In the genomic region with DNA sequence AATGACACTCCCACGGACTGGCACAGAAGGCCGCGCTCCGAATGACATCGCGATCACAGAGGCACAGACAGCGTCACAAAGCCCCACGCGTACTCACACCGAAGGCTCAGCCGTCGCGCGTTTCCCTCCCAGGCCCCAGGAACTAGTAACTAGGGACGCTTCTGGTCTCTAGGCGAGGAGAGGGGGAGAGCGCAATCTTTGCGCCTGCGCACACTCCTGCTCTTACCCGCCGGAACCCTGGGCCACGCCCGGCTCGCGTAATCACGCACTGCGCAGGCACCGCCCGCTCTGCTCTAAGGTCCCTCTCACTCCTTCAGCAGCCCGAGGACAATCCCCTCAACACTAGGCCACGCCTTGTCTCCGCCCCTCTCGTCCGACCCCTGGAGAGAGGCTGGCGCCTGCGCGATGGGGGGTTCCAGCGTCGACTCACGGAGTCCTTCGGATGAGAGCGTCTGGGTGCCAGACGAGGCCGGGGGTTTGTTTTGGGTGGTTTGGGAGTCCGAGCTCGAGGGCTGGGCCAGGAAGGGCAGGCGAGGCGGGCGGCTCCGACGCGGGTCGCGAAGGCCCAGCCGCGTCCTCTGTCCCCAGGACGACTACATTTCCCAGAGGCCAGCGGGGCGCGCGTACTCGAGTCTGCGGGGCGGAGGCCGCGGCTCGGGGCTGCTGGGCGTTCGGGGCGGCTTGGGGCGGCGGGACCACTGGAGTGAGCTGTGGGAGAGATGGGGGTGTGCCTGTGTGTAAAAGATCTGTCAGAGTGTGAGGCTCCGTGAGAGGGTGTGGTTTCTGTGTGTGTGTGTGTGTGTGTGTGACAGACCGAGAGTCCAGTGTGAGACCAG, we compare ENCODE assay signal across 1 cellular context.
TF ChIP-seq lines count a peak whose summit lies in the region.

TSS of gene ZNF471 (plus strand) at position 410 of the 836 bp plus-strand sequence. CDS start 3,717 bp downstream, outside the sequence.

TF ChIP-seq in H1, 55 proteins besides CTCF, POLR2A, EP300 and RAD21 (continued from another document):
- peak; percentile 97 for TF ChIP-seq SAP30 (IDR thresholded peaks at IDR 0.05; ENCODE audit: insufficient read depth, insufficient replicate concordance, low read length)
- no peak for TF ChIP-seq KDM1A (IDR thresholded peaks at IDR 0.05; ENCODE audit: borderline replicate concordance, low read length)
- 0 out of 2 replicates have a peak, but pooled peaks have one; percentile 18 for TF ChIP-seq CHD2 (IDR thresholded peaks at IDR 0.05; ENCODE audit: low read length)
- peak; percentile 74 for TF ChIP-seq NRF1 (IDR thresholded peaks at IDR 0.05; ENCODE audit: low read depth, low read length)
- no peak for TF ChIP-seq RFX5 (IDR thresholded peaks at IDR 0.05; ENCODE audit: borderline replicate concordance, low read depth, low read length)
- TF ChIP-seq POLR2AphosphoS5 (IDR thresholded peaks at IDR 0.05; ENCODE audit: low read depth, low read length), result 0 out of 2 replicates have a peak, but pooled peaks have one; percentile 26
- TF ChIP-seq SP2 (IDR thresholded peaks at IDR 0.05; ENCODE audit: low read length), result no peak
- TF ChIP-seq, protein P1, sequence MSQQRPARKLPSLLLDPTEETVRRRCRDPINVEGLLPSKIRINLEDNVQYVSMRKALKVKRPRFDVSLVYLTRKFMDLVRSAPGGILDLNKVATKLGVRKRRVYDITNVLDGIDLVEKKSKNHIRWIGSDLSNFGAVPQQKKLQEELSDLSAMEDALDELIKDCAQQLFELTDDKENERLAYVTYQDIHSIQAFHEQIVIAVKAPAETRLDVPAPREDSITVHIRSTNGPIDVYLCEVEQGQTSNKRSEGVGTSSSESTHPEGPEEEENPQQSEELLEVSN (IDR thresholded peaks at IDR 0.05), result peak; percentile 76
- TF ChIP-seq, protein P2, sequence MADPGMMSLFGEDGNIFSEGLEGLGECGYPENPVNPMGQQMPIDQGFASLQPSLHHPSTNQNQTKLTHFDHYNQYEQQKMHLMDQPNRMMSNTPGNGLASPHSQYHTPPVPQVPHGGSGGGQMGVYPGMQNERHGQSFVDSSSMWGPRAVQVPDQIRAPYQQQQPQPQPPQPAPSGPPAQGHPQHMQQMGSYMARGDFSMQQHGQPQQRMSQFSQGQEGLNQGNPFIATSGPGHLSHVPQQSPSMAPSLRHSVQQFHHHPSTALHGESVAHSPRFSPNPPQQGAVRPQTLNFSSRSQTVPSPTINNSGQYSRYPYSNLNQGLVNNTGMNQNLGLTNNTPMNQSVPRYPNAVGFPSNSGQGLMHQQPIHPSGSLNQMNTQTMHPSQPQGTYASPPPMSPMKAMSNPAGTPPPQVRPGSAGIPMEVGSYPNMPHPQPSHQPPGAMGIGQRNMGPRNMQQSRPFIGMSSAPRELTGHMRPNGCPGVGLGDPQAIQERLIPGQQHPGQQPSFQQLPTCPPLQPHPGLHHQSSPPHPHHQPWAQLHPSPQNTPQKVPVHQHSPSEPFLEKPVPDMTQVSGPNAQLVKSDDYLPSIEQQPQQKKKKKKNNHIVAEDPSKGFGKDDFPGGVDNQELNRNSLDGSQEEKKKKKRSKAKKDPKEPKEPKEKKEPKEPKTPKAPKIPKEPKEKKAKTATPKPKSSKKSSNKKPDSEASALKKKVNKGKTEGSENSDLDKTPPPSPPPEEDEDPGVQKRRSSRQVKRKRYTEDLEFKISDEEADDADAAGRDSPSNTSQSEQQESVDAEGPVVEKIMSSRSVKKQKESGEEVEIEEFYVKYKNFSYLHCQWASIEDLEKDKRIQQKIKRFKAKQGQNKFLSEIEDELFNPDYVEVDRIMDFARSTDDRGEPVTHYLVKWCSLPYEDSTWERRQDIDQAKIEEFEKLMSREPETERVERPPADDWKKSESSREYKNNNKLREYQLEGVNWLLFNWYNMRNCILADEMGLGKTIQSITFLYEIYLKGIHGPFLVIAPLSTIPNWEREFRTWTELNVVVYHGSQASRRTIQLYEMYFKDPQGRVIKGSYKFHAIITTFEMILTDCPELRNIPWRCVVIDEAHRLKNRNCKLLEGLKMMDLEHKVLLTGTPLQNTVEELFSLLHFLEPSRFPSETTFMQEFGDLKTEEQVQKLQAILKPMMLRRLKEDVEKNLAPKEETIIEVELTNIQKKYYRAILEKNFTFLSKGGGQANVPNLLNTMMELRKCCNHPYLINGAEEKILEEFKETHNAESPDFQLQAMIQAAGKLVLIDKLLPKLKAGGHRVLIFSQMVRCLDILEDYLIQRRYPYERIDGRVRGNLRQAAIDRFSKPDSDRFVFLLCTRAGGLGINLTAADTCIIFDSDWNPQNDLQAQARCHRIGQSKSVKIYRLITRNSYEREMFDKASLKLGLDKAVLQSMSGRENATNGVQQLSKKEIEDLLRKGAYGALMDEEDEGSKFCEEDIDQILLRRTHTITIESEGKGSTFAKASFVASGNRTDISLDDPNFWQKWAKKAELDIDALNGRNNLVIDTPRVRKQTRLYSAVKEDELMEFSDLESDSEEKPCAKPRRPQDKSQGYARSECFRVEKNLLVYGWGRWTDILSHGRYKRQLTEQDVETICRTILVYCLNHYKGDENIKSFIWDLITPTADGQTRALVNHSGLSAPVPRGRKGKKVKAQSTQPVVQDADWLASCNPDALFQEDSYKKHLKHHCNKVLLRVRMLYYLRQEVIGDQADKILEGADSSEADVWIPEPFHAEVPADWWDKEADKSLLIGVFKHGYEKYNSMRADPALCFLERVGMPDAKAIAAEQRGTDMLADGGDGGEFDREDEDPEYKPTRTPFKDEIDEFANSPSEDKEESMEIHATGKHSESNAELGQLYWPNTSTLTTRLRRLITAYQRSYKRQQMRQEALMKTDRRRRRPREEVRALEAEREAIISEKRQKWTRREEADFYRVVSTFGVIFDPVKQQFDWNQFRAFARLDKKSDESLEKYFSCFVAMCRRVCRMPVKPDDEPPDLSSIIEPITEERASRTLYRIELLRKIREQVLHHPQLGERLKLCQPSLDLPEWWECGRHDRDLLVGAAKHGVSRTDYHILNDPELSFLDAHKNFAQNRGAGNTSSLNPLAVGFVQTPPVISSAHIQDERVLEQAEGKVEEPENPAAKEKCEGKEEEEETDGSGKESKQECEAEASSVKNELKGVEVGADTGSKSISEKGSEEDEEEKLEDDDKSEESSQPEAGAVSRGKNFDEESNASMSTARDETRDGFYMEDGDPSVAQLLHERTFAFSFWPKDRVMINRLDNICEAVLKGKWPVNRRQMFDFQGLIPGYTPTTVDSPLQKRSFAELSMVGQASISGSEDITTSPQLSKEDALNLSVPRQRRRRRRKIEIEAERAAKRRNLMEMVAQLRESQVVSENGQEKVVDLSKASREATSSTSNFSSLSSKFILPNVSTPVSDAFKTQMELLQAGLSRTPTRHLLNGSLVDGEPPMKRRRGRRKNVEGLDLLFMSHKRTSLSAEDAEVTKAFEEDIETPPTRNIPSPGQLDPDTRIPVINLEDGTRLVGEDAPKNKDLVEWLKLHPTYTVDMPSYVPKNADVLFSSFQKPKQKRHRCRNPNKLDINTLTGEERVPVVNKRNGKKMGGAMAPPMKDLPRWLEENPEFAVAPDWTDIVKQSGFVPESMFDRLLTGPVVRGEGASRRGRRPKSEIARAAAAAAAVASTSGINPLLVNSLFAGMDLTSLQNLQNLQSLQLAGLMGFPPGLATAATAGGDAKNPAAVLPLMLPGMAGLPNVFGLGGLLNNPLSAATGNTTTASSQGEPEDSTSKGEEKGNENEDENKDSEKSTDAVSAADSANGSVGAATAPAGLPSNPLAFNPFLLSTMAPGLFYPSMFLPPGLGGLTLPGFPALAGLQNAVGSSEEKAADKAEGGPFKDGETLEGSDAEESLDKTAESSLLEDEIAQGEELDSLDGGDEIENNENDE (IDR thresholded peaks at IDR 0.05; ENCODE audit: insufficient replicate concordance, low read length), result no peak
- TF ChIP-seq FOSL1 (IDR thresholded peaks at IDR 0.05; ENCODE audit: insufficient read depth, low read depth, low read length), result no peak
- no peak for TF ChIP-seq EGR1 (IDR thresholded peaks at IDR 0.05; ENCODE audit: borderline replicate concordance, low read depth, low read length)
- peak in 1 of 2 experiments; percentile 95; a peak in 2 of 4 replicates for TF ChIP-seq SIN3A (conservative IDR thresholded peaks at IDR 0.05 in 1 of 2, IDR thresholded peaks at IDR 0.05 in 1 of 2; ENCODE audit: low read depth in 1 of 2, low read length in 2 of 2)
- TF ChIP-seq SUZ12 (IDR thresholded peaks at IDR 0.05; ENCODE audit: low read length), result no peak
- TF ChIP-seq SP4 (IDR thresholded peaks at IDR 0.05; ENCODE audit: low read length), result no peak
- peak in 1 of 2 experiments; percentile 54; a peak in 1 of 4 replicates for TF ChIP-seq HDAC2 (IDR thresholded peaks at IDR 0.05; ENCODE audit: borderline replicate concordance in 1 of 2, low read depth in 2 of 2, low read length in 2 of 2)
- TF ChIP-seq SIRT6 (IDR thresholded peaks at IDR 0.05; ENCODE audit: low read length), result no peak
- TF ChIP-seq RBBP5 (IDR thresholded peaks at IDR 0.05; ENCODE audit: borderline replicate concordance, low read depth, low read length), result no peak; the same call in 1 of the 2 replicates
- TF ChIP-seq YY1 (IDR thresholded peaks at IDR 0.05; ENCODE audit: low read depth, low read length), result no peak
- TF ChIP-seq HDAC6 (IDR thresholded peaks at IDR 0.05; ENCODE audit: low read depth, low read length), result no peak
- TF ChIP-seq TAF7 (optimal IDR thresholded peaks at IDR 0.05; ENCODE audit: borderline replicate concordance, low read depth, low read length), result no peak
- peak; percentile 37; the same call in 1 of the 2 replicates for TF ChIP-seq SIX5 (IDR thresholded peaks at IDR 0.05; ENCODE audit: low read depth, low read length)
- TF ChIP-seq EZH2 (IDR thresholded peaks at IDR 0.05; ENCODE audit: low read depth, low read length, severe bottlenecking), result no peak
- TF ChIP-seq TEAD4 (IDR thresholded peaks at IDR 0.05; ENCODE audit: low read depth, low read length), result no peak
- no peak for TF ChIP-seq RXRA (IDR thresholded peaks at IDR 0.05; ENCODE audit: insufficient read depth, low read depth, low read length)
- TF ChIP-seq, protein P3, sequence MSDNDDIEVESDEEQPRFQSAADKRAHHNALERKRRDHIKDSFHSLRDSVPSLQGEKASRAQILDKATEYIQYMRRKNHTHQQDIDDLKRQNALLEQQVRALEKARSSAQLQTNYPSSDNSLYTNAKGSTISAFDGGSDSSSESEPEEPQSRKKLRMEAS (IDR thresholded peaks at IDR 0.05), result no peak
- no peak for TF ChIP-seq CBX5 (IDR thresholded peaks at IDR 0.05; ENCODE audit: low read depth, low read length)
- TF ChIP-seq JUND (IDR thresholded peaks at IDR 0.05; ENCODE audit: low read length), result no peak
- TF ChIP-seq KDM5A (IDR thresholded peaks at IDR 0.05; ENCODE audit: low read length), result no peak
- TF ChIP-seq JUN (IDR thresholded peaks at IDR 0.05; ENCODE audit: low read depth, low read length), result no peak
- TF ChIP-seq USF2 (IDR thresholded peaks at IDR 0.05; ENCODE audit: low read length), result no peak
- TF ChIP-seq TBP (IDR thresholded peaks at IDR 0.05; ENCODE audit: low read depth, low read length), result no peak; the same call in 1 of the 2 replicates
- no peak for TF ChIP-seq POU5F1 (IDR thresholded peaks at IDR 0.05; ENCODE audit: low read depth, low read length)
- TF ChIP-seq CREB1 (IDR thresholded peaks at IDR 0.05), result peak; percentile 54
- TF ChIP-seq, protein P4, sequence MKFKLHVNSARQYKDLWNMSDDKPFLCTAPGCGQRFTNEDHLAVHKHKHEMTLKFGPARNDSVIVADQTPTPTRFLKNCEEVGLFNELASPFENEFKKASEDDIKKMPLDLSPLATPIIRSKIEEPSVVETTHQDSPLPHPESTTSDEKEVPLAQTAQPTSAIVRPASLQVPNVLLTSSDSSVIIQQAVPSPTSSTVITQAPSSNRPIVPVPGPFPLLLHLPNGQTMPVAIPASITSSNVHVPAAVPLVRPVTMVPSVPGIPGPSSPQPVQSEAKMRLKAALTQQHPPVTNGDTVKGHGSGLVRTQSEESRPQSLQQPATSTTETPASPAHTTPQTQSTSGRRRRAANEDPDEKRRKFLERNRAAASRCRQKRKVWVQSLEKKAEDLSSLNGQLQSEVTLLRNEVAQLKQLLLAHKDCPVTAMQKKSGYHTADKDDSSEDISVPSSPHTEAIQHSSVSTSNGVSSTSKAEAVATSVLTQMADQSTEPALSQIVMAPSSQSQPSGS (IDR thresholded peaks at IDR 0.05; ENCODE audit: low read length), result no peak
- TF ChIP-seq ZNF274 (IDR thresholded peaks at IDR 0.05; ENCODE audit: borderline replicate concordance, extremely low read depth, low read length), result no peak
- TF ChIP-seq NANOG (IDR thresholded peaks at IDR 0.05; ENCODE audit: insufficient read depth, low read depth, low read length, poor library complexity, severe bottlenecking), result no peak
- TF ChIP-seq CBX8 (IDR thresholded peaks at IDR 0.05; ENCODE audit: borderline replicate concordance, low read depth, low read length), result no peak
- no peak for TF ChIP-seq RNF2 (IDR thresholded peaks at IDR 0.05; ENCODE audit: borderline replicate concordance, low read depth, low read length, missing control alignments, poor library complexity, severe bottlenecking)
- no peak for TF ChIP-seq SRF (IDR thresholded peaks at IDR 0.05; ENCODE audit: low read depth, low read length)
- peak; percentile 84 for TF ChIP-seq KDM4A (IDR thresholded peaks at IDR 0.05; ENCODE audit: low read depth, low read length, severe bottlenecking)
- peak; percentile 84 for TF ChIP-seq PHF8 (conservative IDR thresholded peaks at IDR 0.05; ENCODE audit: low read depth, low read length)
- TF ChIP-seq CEBPB (IDR thresholded peaks at IDR 0.05; ENCODE audit: low read depth, low read length), result no peak
- no peak for TF ChIP-seq TCF12 (IDR thresholded peaks at IDR 0.05; ENCODE audit: low read depth, low read length)
- TF ChIP-seq BACH1 (IDR thresholded peaks at IDR 0.05; ENCODE audit: low read length), result no peak
- TF ChIP-seq ATF3 (IDR thresholded peaks at IDR 0.05; ENCODE audit: insufficient read depth, low read depth, low read length), result no peak
- TF ChIP-seq BRCA1 (IDR thresholded peaks at IDR 0.05; ENCODE audit: low read depth, low read length), result no peak
